ENCODE assay signal across 9 cellular contexts in genomic region chr5:126851441-126852103, GRCh38.
DNase-seq lines count a peak whose midpoint lies in the region; TF ChIP-seq lines count a peak whose summit lies in the region.
"Had no signal": no experiment of that assay in that cellular context is flagged by ENCODE, and none has a peak within 500 bp of the region (broad histone marks: within the 10 kb centered on the region; RNA-seq: fewer than 3 reads in every experiment).

No MANE protein-coding gene starts in this region.

- H3K36me3 Mint-ChIP-seq in T-helper 1 cell treated with Interleukin-12 subunit alpha and Interleukin-12 subunit beta and Interleukin-4 antibody, amounts not matched to agents 30 μg/mL and 1 μg/mL, for 36 hours (ENCODE audit: low read depth): peaks cover 12% of the 10 kb centered on the region
- H3K36me3 Mint-ChIP-seq in endodermal cell (ENCODE audit: low read depth): peaks cover 32% of the 10 kb centered on the region
- H3K36me3 Mint-ChIP-seq in neural crest cell (ENCODE audit: low read depth): peaks cover 23% of the 10 kb centered on the region

- H3K9me3 Mint-ChIP-seq in T-helper 1 cell treated with Interleukin-12 subunit alpha and Interleukin-12 subunit beta and Interleukin-4 antibody, amounts not matched to agents 30 μg/mL and 1 μg/mL, for 36 hours: no peaks in the 10 kb centered on the region
- H3K9me3 Mint-ChIP-seq in endodermal cell: peaks cover 18% of the 10 kb centered on the region
- H3K9me3 Mint-ChIP-seq in neural crest cell: peaks cover 3% of the 10 kb centered on the region

- DNase-seq in endodermal cell (peak; percentile 49), neural crest cell (ENCODE audit: low read depth, low spot score) (no peak), HPDE6-E6E7 (ENCODE audit: extremely low spot score) (no peak), COR-L47 (lab: John Stamatoyannopoulos, UW) (no peak), AG08396 (ENCODE audit: low spot score) (no peak), ureter (ENCODE audit: low spot score) (no peak)
- DNase-seq: kidney glomerular epithelial cell had no signal

- H3K27ac ChIP-seq in ACC112 (ENCODE audit: low read depth, low read length) (peak overlapping the region; percentile 12; the same call in 1 of the 2 replicates), endodermal cell (ENCODE audit: low read depth, low read length) (no peak overlapping the region)

- H3K4me1 Mint-ChIP-seq in T-helper 1 cell treated with Interleukin-12 subunit alpha and Interleukin-12 subunit beta and Interleukin-4 antibody, amounts not matched to agents 30 μg/mL and 1 μg/mL, for 36 hours (ENCODE audit: low read depth): peaks cover 46% of the 10 kb centered on the region
- H3K4me1 Mint-ChIP-seq in endodermal cell (peaks cover 55% of the 10 kb centered on the region), neural crest cell (peaks cover 76% of the 10 kb centered on the region)

- TF ChIP-seq CTCF in endodermal cell (conservative IDR thresholded peaks at IDR 0.05) (no peak), neural crest cell (conservative IDR thresholded peaks at IDR 0.05) (no peak)

- H3K36me3 ChIP-seq in ACC112 (ENCODE audit: insufficient read depth, low read length) (no peaks in the 10 kb centered on the region), endodermal cell (ENCODE audit: control insufficient read depth, insufficient read depth, low read length) (peaks cover 15% of the 10 kb centered on the region)

- H3K27me3 Mint-ChIP-seq in T-helper 1 cell treated with Interleukin-12 subunit alpha and Interleukin-12 subunit beta and Interleukin-4 antibody, amounts not matched to agents 30 μg/mL and 1 μg/mL, for 36 hours (ENCODE audit: low read depth): no peaks in the 10 kb centered on the region
- H3K27me3 Mint-ChIP-seq in endodermal cell (ENCODE audit: insufficient read depth) (no peaks in the 10 kb centered on the region), neural crest cell (ENCODE audit: low read depth) (no peaks in the 10 kb centered on the region)

- no peaks in the 10 kb centered on the region for H3K79me2 ChIP-seq in ACC112 (ENCODE audit: control insufficient read depth, insufficient read depth, low read length, unreplicated experiment)

- no peak overlapping the region for H3K9ac ChIP-seq in endodermal cell (ENCODE audit: extremely low read depth, low read length, poor library complexity, severe bottlenecking)

- H3K4me3 ChIP-seq in ACC112 (ENCODE audit: low read depth, low read length): no peak overlapping the region
- no peak overlapping the region for H3K4me3 ChIP-seq in endodermal cell (ENCODE audit: low read length)

- H3K4me3 Mint-ChIP-seq in T-helper 1 cell treated with Interleukin-12 subunit alpha and Interleukin-12 subunit beta and Interleukin-4 antibody, amounts not matched to agents 30 μg/mL and 1 μg/mL, for 36 hours: peak overlapping the region; percentile 76
- no peak overlapping the region for H3K4me3 Mint-ChIP-seq in endodermal cell
- no peak overlapping the region for H3K4me3 Mint-ChIP-seq in neural crest cell

- WGBS in endodermal cell (ENCODE audit: insufficient coverage in 1 of 2, insufficient read length in 1 of 2), 2 experiments: 91 to 95% methylated on average over 14 to 15 of the region's 15 CpGs

- no peak overlapping the region for H2AFZ ChIP-seq in ACC112 (ENCODE audit: low read length, unreplicated experiment)

- H3K9me3 ChIP-seq in endodermal cell (ENCODE audit: control insufficient read depth, low read length): no peaks in the 10 kb centered on the region

- H3K27me3 ChIP-seq in ACC112 (ENCODE audit: insufficient read depth, low read length) (no peaks in the 10 kb centered on the region), endodermal cell (ENCODE audit: control insufficient read depth, insufficient read depth, low read length, poor library complexity, severe bottlenecking) (no peaks in the 10 kb centered on the region)

- peak overlapping the region; percentile 95 for H3K27ac Mint-ChIP-seq in T-helper 1 cell treated with Interleukin-12 subunit alpha and Interleukin-12 subunit beta and Interleukin-4 antibody, amounts not matched to agents 30 μg/mL and 1 μg/mL, for 36 hours
- no peak overlapping the region for H3K27ac Mint-ChIP-seq in endodermal cell
- H3K27ac Mint-ChIP-seq in neural crest cell (ENCODE audit: unreplicated experiment): peak overlapping the region; percentile 27

- peaks cover 15% of the 10 kb centered on the region for H3K4me1 ChIP-seq in ACC112 (ENCODE audit: control insufficient read depth, insufficient read depth, low read length, unreplicated experiment)
- H3K4me1 ChIP-seq in endodermal cell (ENCODE audit: control insufficient read depth, insufficient read depth, low read length): peaks cover 20% of the 10 kb centered on the region
